Comparison of ENCODE assay signal across 8 cellular contexts in the genomic region with DNA sequence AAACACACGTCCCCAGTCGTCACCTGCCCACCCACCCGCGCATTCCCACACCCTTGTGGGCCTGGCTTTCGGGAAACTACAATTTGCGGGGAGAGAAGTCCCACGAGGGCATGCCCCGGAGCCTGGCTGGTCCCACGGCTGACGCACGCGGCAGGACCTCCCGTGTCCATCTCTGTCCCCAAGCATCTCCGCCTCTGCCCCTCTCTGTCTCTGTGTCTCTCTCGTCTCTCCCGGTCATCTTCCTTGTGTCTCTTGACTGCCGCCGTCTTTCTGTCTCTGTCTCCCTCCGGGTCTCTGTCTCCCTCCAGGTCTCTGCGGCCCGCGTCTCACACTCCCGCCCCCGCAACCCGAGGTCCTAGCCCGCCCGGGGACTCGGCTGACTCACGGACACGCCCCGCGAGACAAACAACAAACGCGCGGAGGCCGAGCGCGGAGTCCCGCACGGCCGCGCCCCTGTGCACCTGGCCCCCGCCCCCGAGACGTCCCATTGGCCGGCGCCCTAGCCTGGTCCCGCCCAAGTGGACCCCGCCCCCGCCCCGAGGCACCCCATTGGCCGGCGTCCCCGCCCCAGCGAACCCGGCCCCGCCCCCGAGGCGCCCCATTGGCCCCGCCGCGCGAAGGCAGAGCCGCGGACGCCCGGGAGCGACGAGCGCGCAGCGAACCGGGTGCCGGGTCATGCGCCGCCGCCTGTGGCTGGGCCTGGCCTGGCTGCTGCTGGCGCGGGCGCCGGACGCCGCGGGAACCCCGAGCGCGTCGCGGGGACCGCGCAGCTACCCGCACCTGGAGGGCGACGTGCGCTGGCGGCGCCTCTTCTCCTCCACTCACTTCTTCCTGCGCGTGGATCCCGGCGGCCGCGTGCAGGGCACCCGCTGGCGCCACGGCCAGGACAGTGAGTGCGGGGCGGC. TPM values are rescaled to one million over a fixed set of nuclear protein-coding genes. Genes with fewer than 3 reads are reported as not detected.
DNase-seq lines count a peak whose midpoint lies in the region; ATAC-seq, FAIRE-seq and TF ChIP-seq lines count a peak whose summit lies in the region.

A gene (plus strand): TSS at position 629 of the 905 bp plus-strand sequence. CDS start 47 bp downstream, at position 676.

- no peaks in the 10 kb centered on the region for H3K36me3 ChIP-seq in HUES48 (ENCODE audit: control insufficient read depth, insufficient read depth, low read length)

- FAIRE-seq in RCC 7860 (lab: Jason Lieb, UNC), result no peak

- H3K4me3 ChIP-seq in HUES48 (ENCODE audit: low read depth, low read length), result peak within 1 kb of the TSS; percentile 54
- H3K4me3 ChIP-seq in fibroblast of mammary gland (ENCODE audit: control insufficient read depth, low read depth, low read length), result peak within 1 kb of the TSS; percentile 38

- H3K27ac Mint-ChIP-seq in naive thymus-derived CD8-positive, alpha-beta T cell, result peak within 1 kb of the TSS; percentile 87 to 96 (median 92)

- H3K4me1 Mint-ChIP-seq in naive thymus-derived CD8-positive, alpha-beta T cell, result peaks cover 5 to 14% (median 11%) of the 10 kb centered on the region in 4 donors

- peaks cover 2% of the 10 kb centered on the region; the same call in 1 of the 2 replicates for H3K4me1 ChIP-seq in HUES48 (ENCODE audit: control insufficient read depth, insufficient read depth, low read length)

- no peaks in the 10 kb centered on the region for H3K9me3 ChIP-seq in HUES48 (ENCODE audit: control insufficient read depth, insufficient read depth, low read length)

- no peak within 1 kb of the TSS for H3K9ac ChIP-seq in HUES48 (ENCODE audit: low read depth, low read length)

- DNase-seq in A172 (ENCODE audit: low spot score) (peak; percentile 62), RCC 7860 (ENCODE audit: low spot score) (peak; percentile 62), fibroblast of mammary gland (ENCODE audit: low read depth) (peak; percentile 74)
- DNase-seq in activated T-helper 1 cell treated with anti-CD3 and anti-CD28 coated beads, Interleukin-2, amount 50 U/mL, for 16 hours (ENCODE audit: low read depth in 1 of 2, low spot score in 1 of 2), result peak; percentile 97
- DNase-seq in naive thymus-derived CD8-positive, alpha-beta T cell, result peak; percentile 82 to 99 (median 92)
- DNase-seq in stimulated activated CD8-positive, alpha-beta memory T cell treated with anti-CD3 and anti-CD28 coated beads, Interleukin-7, amount 100 ng/mL, for 4 hours (ENCODE audit: low read depth in 2 of 2), result peak; percentile 91 to 96

- H3K9me3 Mint-ChIP-seq in naive thymus-derived CD8-positive, alpha-beta T cell, result no peaks in the 10 kb centered on the region

- peak within 1 kb of the TSS; percentile 82 to 94 (median 87) for H3K4me3 Mint-ChIP-seq in naive thymus-derived CD8-positive, alpha-beta T cell

- POLR2A ChIA-PET in naive thymus-derived CD8-positive, alpha-beta T cell (lab: Charles Lee), result interaction anchor here (1.2 to 1.4 kb wide), 3 partner anchors 19 to 24 kb away, joined by 4 read pairs; a partner anchor contains a TSS

- no peaks in the 10 kb centered on the region for H3K27me3 Mint-ChIP-seq in naive thymus-derived CD8-positive, alpha-beta T cell

- TF ChIP-seq CTCF in fibroblast of mammary gland (conservative IDR thresholded peaks at IDR 0.05; ENCODE audit: control insufficient read depth, insufficient read depth, low read depth, low read length), result no peak

- ATAC-seq in GM18867 (IDR thresholded peaks at IDR 0.05; ENCODE audit: unreplicated experiment), result peak; percentile 66
- peak; percentile 91 to 95 for ATAC-seq in naive thymus-derived CD8-positive, alpha-beta T cell

- H3K27ac ChIP-seq in HUES48 (ENCODE audit: low read depth, low read length), result no peak within 1 kb of the TSS

- peaks cover 15% of the 10 kb centered on the region for H3K27me3 ChIP-seq in HUES48 (ENCODE audit: control insufficient read depth, insufficient read depth, low read length)

- peaks cover 0 to 2% (median 0%) of the 10 kb centered on the region in 3 donors for H3K36me3 Mint-ChIP-seq in naive thymus-derived CD8-positive, alpha-beta T cell

RNA-seq across cellular contexts. Expression of the gene that starts here (rescaled TPM):
- 0.17 TPM in 1 of 2 replicates, not detected in the other for total RNA-seq in A172 (2014; rRNA removed; shearing (Covaris generic))
- total RNA-seq in naive thymus-derived CD8-positive, alpha-beta T cell, result 1 to 10 TPM; 2.4 to 2.6 TPM
- polyA plus RNA-seq in naive thymus-derived CD8-positive, alpha-beta T cell, result not detected

Comparison
In these comparisons a context has a peak if more than half of its experiments do, and no peak if none do; other contexts are left out.
1. Peak in DNase-seq in A172; RNA of the gene not detected or under 1 TPM.